ENCODE assay signal across 29 cellular contexts in the genomic region with DNA sequence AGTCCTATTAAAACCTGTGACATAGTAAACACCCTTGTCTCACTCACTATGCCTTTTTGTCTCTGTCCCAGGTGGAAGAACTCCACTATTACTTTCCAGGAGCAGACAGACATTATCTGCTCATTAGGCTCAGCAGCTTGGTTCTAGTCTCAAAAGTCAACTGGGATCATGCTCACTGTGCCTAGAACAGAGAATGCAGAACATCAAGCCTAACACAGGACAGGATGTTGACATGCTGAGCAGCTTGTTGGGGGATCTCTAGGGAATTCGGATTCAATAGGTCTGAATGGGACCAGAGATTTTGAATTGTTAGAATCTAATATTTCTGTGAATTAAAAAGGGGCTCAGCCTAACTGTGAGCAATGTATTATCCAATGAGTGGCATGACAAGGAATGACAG.
"Had no signal": no experiment of that assay in that cellular context is flagged by ENCODE, and none has a peak within 500 bp of the region (broad histone marks: within the 10 kb centered on the region; RNA-seq: fewer than 3 reads in every experiment).

No MANE protein-coding gene starts in this region.

- H3K27ac ChIP-seq: adrenal gland, body of pancreas, breast epithelium, WERI-Rb-1 had no signal

- H3K27me3 ChIP-seq: adrenal gland, body of pancreas, breast epithelium had no signal

- H3K4me3 Mint-ChIP-seq: activated CD4-positive, alpha-beta T cell treated with anti-CD3 and anti-CD28 coated beads, Interleukin-2, amount 10 ng/mL, durations not matched to agents 24 days and 14 days; activated CD8-positive, alpha-beta T cell treated with anti-CD3 and anti-CD28 coated beads for 36 hours; activated naive CD4-positive, alpha-beta T cell treated with anti-CD3 and anti-CD28 coated beads, Interleukin-2, amount 50 U/mL, for 24 hours had no signal

- DNase-seq: activated CD4-positive, alpha-beta T cell treated with anti-CD3 and anti-CD28 coated beads, Interleukin-2, amount 10 ng/mL, durations not matched to agents 24 days and 14 days; activated CD4-positive, alpha-beta T cell treated with anti-CD3 and anti-CD28 coated beads, Interleukin-2, amount 50 U/mL, for 4 hours; activated CD8-positive, alpha-beta T cell treated with anti-CD3 and anti-CD28 coated beads for 36 hours; activated gamma-delta T cell; activated naive CD4-positive, alpha-beta T cell treated with Interleukin-2 at 50 U/mL for 16 hours; activated T-cell treated with anti-CD3 and anti-CD28 coated beads, Interleukin-2, amount 50 U/mL, for 1 hour; activated T-cell treated with anti-CD3 and anti-CD28 coated beads, Interleukin-2, amount 50 U/mL, for 72 hours; adrenal gland; body of pancreas; Karpas-422; NCI-H1048; NCI-H1105 treated with DMSO at 0.1 percent for 48 hours; NCI-H1436; NCI-H1694; NCI-H1930; NCI-H2081 treated with DMSO at 0.1 percent for 48 hours; NCI-H226; NCI-H526; NCI-H748 treated with DMSO at 0.1 percent for 48 hours; OCI-M1; Right ventricle myocardium superior; SW 1271; T-helper 1 cell; T1000; WERI-Rb-1 had no signal

- H3K36me3 ChIP-seq: adrenal gland, breast epithelium, WERI-Rb-1 had no signal

- H3K27ac Mint-ChIP-seq: activated CD4-positive, alpha-beta T cell treated with anti-CD3 and anti-CD28 coated beads, Interleukin-2, amount 10 ng/mL, durations not matched to agents 24 days and 14 days; activated CD8-positive, alpha-beta T cell treated with anti-CD3 and anti-CD28 coated beads for 36 hours; activated naive CD4-positive, alpha-beta T cell treated with anti-CD3 and anti-CD28 coated beads, Interleukin-2, amount 50 U/mL, for 24 hours; activated T-helper 2 cell treated with anti-CD3 and anti-CD28 coated beads, Interferon-gamma antibody, Interleukin-2, Interleukin-4, amounts not matched to agents 10 μg/mL and 5 μg/mL and 100 μg/mL, durations not matched to agents 14 hours and 24 hours and 36 hours had no signal

- H3K36me3 Mint-ChIP-seq: activated naive CD4-positive, alpha-beta T cell treated with anti-CD3 and anti-CD28 coated beads, Interleukin-2, amount 50 U/mL, for 24 hours had no signal

- FAIRE-seq: astrocyte had no signal

- H3K9me3 ChIP-seq: adrenal gland, body of pancreas, breast epithelium had no signal

- H3K9me3 Mint-ChIP-seq: activated CD4-positive, alpha-beta T cell treated with anti-CD3 and anti-CD28 coated beads, Interleukin-2, amount 10 ng/mL, durations not matched to agents 24 days and 14 days; activated naive CD4-positive, alpha-beta T cell treated with anti-CD3 and anti-CD28 coated beads, Interleukin-2, amount 50 U/mL, for 24 hours; activated T-cell treated with anti-CD3 and anti-CD28 coated beads, Interleukin-2, amount 50 U/mL, for 72 hours; activated T-helper 2 cell treated with anti-CD3 and anti-CD28 coated beads, Interferon-gamma antibody, Interleukin-2, Interleukin-4, amounts not matched to agents 10 μg/mL and 5 μg/mL and 100 μg/mL, durations not matched to agents 14 hours and 24 hours and 36 hours had no signal

- H3K4me3 ChIP-seq: adrenal gland, body of pancreas, breast epithelium had no signal

- H3K4me1 ChIP-seq: breast epithelium had no signal
